In genomic region chrX:130231184-130231583, GRCh38 we compare ENCODE assay signal across 2 cellular contexts. TPM values are rescaled to one million over a fixed set of nuclear protein-coding genes. Genes with fewer than 3 reads are reported as not detected.
"Had no signal": no experiment of that assay in that cellular context is flagged by ENCODE, and none has a peak within 500 bp of the region (broad histone marks: within the 10 kb centered on the region; RNA-seq: fewer than 3 reads in every experiment).

No MANE protein-coding gene starts in this region.

RNA-seq across cellular contexts. Expression of gene RAB33A, which starts 59.4 kb away (rescaled TPM):
- total RNA-seq: suprapubic skin, thoracic aorta had no signal
